26 cellular contexts compared by ENCODE assay signal in genomic region chr20:36269507-36269906, GRCh38.
"Had no signal": no experiment of that assay in that cellular context is flagged by ENCODE, and none has a peak within 500 bp of the region (broad histone marks: within the 10 kb centered on the region; RNA-seq: fewer than 3 reads in every experiment).

No MANE protein-coding gene starts in this region.

- DNase-seq: activated CD4-positive, alpha-beta memory T cell treated with anti-CD3 and anti-CD28 coated beads for 36 hours; activated CD4-positive, alpha-beta T cell treated with anti-CD3 and anti-CD28 coated beads for 36 hours; activated CD4-positive, alpha-beta T cell treated with anti-CD3 and anti-CD28 coated beads, Interleukin-2, amount 10 ng/mL, durations not matched to agents 24 days and 14 days; activated CD4-positive, CD25-positive, alpha-beta regulatory T cell; activated CD4-positive, CD25-positive, alpha-beta regulatory T cell treated with anti-CD3 and anti-CD28 coated beads, Interleukin-2, amount 50 U/mL, for 72 hours; activated CD8-positive, alpha-beta memory T cell treated with anti-CD3 and anti-CD28 coated beads, Interleukin-2, amount 10 ng/mL, durations not matched to agents 7 days and 5 days; activated CD8-positive, alpha-beta memory T cell treated with anti-CD3 and anti-CD28 coated beads, Interleukin-2, amount 50 U/mL, for 4 hours; activated CD8-positive, alpha-beta T cell treated with anti-CD3 and anti-CD28 coated beads, Interleukin-2, amount 10 ng/mL, durations not matched to agents 7 days and 5 days; activated effector memory CD4-positive, alpha-beta T cell treated with anti-CD3 and anti-CD28 coated beads, Interleukin-2, amount 50 U/mL, for 16 hours; activated naive CD4-positive, alpha-beta T cell treated with anti-CD3 and anti-CD28 coated beads, Interleukin-2, amount 10 ng/mL, durations not matched to agents 7 days and 5 days; activated naive CD8-positive, alpha-beta T cell treated with anti-CD3 and anti-CD28 coated beads, Interleukin-2, amount 10 ng/mL, durations not matched to agents 7 days and 5 days; activated T-cell treated with anti-CD3 and anti-CD28 coated beads, Interleukin-2, amount 50 U/mL, for 1 hour; activated T-cell treated with anti-CD3 and anti-CD28 coated beads, Interleukin-2, amount 50 U/mL, for 48 hours; effector CD4-positive, alpha-beta T cell; effector memory CD8-positive, alpha-beta T cell; erythroblast; foreskin keratinocyte; gastrocnemius medialis; glutamatergic neuron; heart left ventricle; T-helper 2 cell had no signal

- H3K36me3 ChIP-seq: ascending aorta, esophagus muscularis mucosa, gastrocnemius medialis, heart left ventricle had no signal

- H3K4me3 ChIP-seq: ascending aorta, coronary artery, esophagus muscularis mucosa, gastrocnemius medialis, heart left ventricle had no signal

- H3K9me3 ChIP-seq: ascending aorta, esophagus muscularis mucosa, gastrocnemius medialis, heart left ventricle had no signal

- H3K27ac ChIP-seq: ascending aorta, coronary artery, esophagus muscularis mucosa, foreskin keratinocyte, gastrocnemius medialis, heart left ventricle had no signal

- H3K27me3 ChIP-seq: ascending aorta had no signal

- FAIRE-seq: bronchial epithelial cell had no signal

- ATAC-seq: activated CD4-positive, alpha-beta T cell treated with anti-CD3 and anti-CD28 coated beads for 36 hours; activated CD8-positive, alpha-beta memory T cell treated with anti-CD3 and anti-CD28 coated beads, Interleukin-2, amount 10 ng/mL, durations not matched to agents 7 days and 5 days; activated CD8-positive, alpha-beta T cell treated with anti-CD3 and anti-CD28 coated beads, Interleukin-2, amount 10 ng/mL, durations not matched to agents 7 days and 5 days; activated naive CD4-positive, alpha-beta T cell treated with anti-CD3 and anti-CD28 coated beads, Interleukin-2, amount 50 U/mL, for 72 hours; effector memory CD8-positive, alpha-beta T cell; foreskin keratinocyte; gastrocnemius medialis; heart left ventricle had no signal

- H3K4me1 ChIP-seq: ascending aorta, esophagus muscularis mucosa, foreskin keratinocyte, gastrocnemius medialis, heart left ventricle had no signal
